Comparison of ENCODE assay signal across 8 cellular contexts in the genomic region with DNA sequence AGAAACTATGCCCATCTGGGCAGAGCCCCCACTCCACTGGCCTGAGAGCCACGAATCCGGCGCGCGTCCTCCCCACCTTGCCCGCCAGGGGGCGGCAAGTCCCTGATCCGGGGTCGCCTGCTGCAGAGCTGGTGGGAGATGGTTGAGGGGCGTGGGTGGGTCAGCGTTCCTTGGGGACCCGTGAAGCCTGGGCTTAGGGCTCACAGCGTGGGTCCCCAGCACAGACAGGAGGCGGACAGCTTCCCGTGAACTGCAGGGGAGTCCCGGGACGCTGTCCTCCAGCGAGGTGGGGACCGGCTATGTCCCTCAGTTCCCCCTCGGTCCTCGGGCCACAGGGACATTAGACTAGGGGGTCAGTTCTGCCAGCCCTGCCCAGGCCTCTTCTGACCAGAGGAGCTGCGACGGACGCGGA. TPM values are rescaled to one million over a fixed set of nuclear protein-coding genes. Genes with fewer than 3 reads are reported as not detected.
A peak's percentile ranks its signal among the peaks of the same experiment; 100 is the strongest.
DNase-seq lines count a peak whose midpoint lies in the region; ATAC-seq, FAIRE-seq and TF ChIP-seq lines count a peak whose summit lies in the region.

No MANE protein-coding gene starts in this region.

- peaks cover 6 to 18% (median 10%) of the 10 kb centered on the region in 3 donors for H3K27me3 Mint-ChIP-seq in CD14-positive monocyte (ENCODE audit: low read depth in 3 of 3)
- peaks cover 3% of the 10 kb centered on the region for H3K27me3 Mint-ChIP-seq in endothelial cell (ENCODE audit: unreplicated experiment)
- peaks cover 7% of the 10 kb centered on the region for H3K27me3 Mint-ChIP-seq in mesothelial cell of epicardium (ENCODE audit: low read depth)

- H3K36me3 Mint-ChIP-seq in CD14-positive monocyte (peaks cover 2 to 7% of the 10 kb centered on the region in 2 donors), endothelial cell (ENCODE audit: low read depth, unreplicated experiment) (peaks cover under 1% of the 10 kb centered on the region), mesothelial cell of epicardium (no peaks in the 10 kb centered on the region)

- H3K27ac Mint-ChIP-seq in CD14-positive monocyte (peak overlapping the region; percentile 82 to 96 (median 92)), endothelial cell (ENCODE audit: unreplicated experiment) (no peak overlapping the region), mesothelial cell of epicardium (peak overlapping the region; percentile 96)

- ATAC-seq in HG03432 (IDR thresholded peaks at IDR 0.05; ENCODE audit: unreplicated experiment): peak; percentile 66

- FAIRE-seq in GM19239 (lab: Jason Lieb, UNC): no peak

- H3K9me3 Mint-ChIP-seq in CD14-positive monocyte (no peaks in the 10 kb centered on the region), endothelial cell (ENCODE audit: unreplicated experiment) (no peaks in the 10 kb centered on the region), mesothelial cell of epicardium (no peaks in the 10 kb centered on the region)

- DNase-seq in CD14-positive monocyte (ENCODE audit: low spot score) (peak; percentile 69), GM19239 (ENCODE audit: insufficient read length, low spot score) (peak; percentile 78), NCI-H82 treated with DMSO at 0.1 percent for 48 hours (lab: John Stamatoyannopoulos, UW; ENCODE audit: unreplicated experiment) (peak; percentile 36), endothelial cell (ENCODE audit: low spot score) (peak; percentile 94), mesothelial cell of epicardium (ENCODE audit: low spot score in 2 of 2, unreplicated experiment in 2 of 2) (peak; percentile 77 to 95)
- peak; percentile 51 for DNase-seq in activated CD8-positive, alpha-beta memory T cell treated with anti-CD3 and anti-CD28 coated beads, Interleukin-2, amount 50 U/mL, for 24 hours (ENCODE audit: extremely low read depth)
- peak; percentile 79 to 80 for DNase-seq in stimulated activated CD8-positive, alpha-beta memory T cell treated with anti-CD3 and anti-CD28 coated beads, Interleukin-2, amount 100 ng/mL, for 48 hours (ENCODE audit: low read depth in 2 of 2)

- H3K4me3 Mint-ChIP-seq in CD14-positive monocyte (peak overlapping the region; percentile 94 to 96), endothelial cell (ENCODE audit: unreplicated experiment) (peak overlapping the region; percentile 94), mesothelial cell of epicardium (peak overlapping the region; percentile 92)

- intact Hi-C loops in CD14-positive monocyte (cut with micrococcal nuclease): loop anchor here (5.0 kb wide), 2 partner anchors 33 to 147 kb away; partner anchors contain the start of genes GNB2 (in 1 of the 2) and SLC12A9 (in 1 of the 2)

- peaks cover 18% of the 10 kb centered on the region for H3K4me1 Mint-ChIP-seq in CD14-positive monocyte
- peaks cover 12% of the 10 kb centered on the region for H3K4me1 Mint-ChIP-seq in endothelial cell (ENCODE audit: unreplicated experiment)
- H3K4me1 Mint-ChIP-seq in mesothelial cell of epicardium: peaks cover 12% of the 10 kb centered on the region

- peak; percentile 99 for TF ChIP-seq CTCF in CD14-positive monocyte (IDR thresholded peaks at IDR 0.05)
- TF ChIP-seq CTCF in endothelial cell (IDR thresholded peaks at IDR 0.05; ENCODE audit: unreplicated experiment): peak; percentile 98
- peak; percentile 98 for TF ChIP-seq CTCF in mesothelial cell of epicardium (IDR thresholded peaks at IDR 0.05; ENCODE audit: unreplicated experiment)

RNA-seq across cellular contexts. Expression of gene POP7, which starts 0.6 kb away (rescaled TPM):
- polyA plus RNA-seq in CD14-positive monocyte: 10 to 100 TPM; 41.6 to 48.5 TPM
- total RNA-seq in endothelial cell (ENCODE audit: unreplicated experiment) (30.6 TPM), mesothelial cell of epicardium (26.0 to 27.2 TPM (median 26.6 TPM) in 3 replicates)

RNA-seq across cellular contexts. Expression of gene GIGYF1, which starts 11.3 kb away (rescaled TPM):
- under 1 TPM; 0.30 to 0.34 TPM for polyA plus RNA-seq in CD14-positive monocyte
- total RNA-seq in endothelial cell (ENCODE audit: unreplicated experiment): 70.6 TPM
- total RNA-seq in mesothelial cell of epicardium: 98.5 to 99.2 TPM (median 99.1 TPM) in 3 replicates

RNA-seq across cellular contexts. Expression of gene EPO, which starts 14.9 kb away (rescaled TPM):
- polyA plus RNA-seq in CD14-positive monocyte: not detected
- 0.33 TPM for total RNA-seq in endothelial cell (ENCODE audit: unreplicated experiment)
- 0.16 to 0.27 TPM in 2 of 3 replicates, not detected in the other for total RNA-seq in mesothelial cell of epicardium

RNA-seq across cellular contexts. Expression of gene ZAN, which starts 28.0 kb away (rescaled TPM):
- polyA plus RNA-seq in CD14-positive monocyte: not detected
- total RNA-seq in endothelial cell (ENCODE audit: unreplicated experiment) (0.05 TPM), mesothelial cell of epicardium (not detected in 3 replicates)

RNA-seq across cellular contexts. Expression of gene GNB2, which starts 31.8 kb away (rescaled TPM):
- polyA plus RNA-seq in CD14-positive monocyte: 10 to 100 TPM; 90.0 to 94.6 TPM
- total RNA-seq in endothelial cell (ENCODE audit: unreplicated experiment) (336 TPM), mesothelial cell of epicardium (173 to 178 TPM (median 174 TPM) in 3 replicates)

Comparison
In these comparisons a context has a peak if more than half of its experiments do, and no peak if none do; other contexts are left out.
1. Peak in every context shown above with its lines: DNase-seq and ATAC-seq.
2. DNase-seq: peak in every context shown above with its lines; median percentile 94 in endothelial cell; 86 in mesothelial cell of epicardium; 80 in stimulated activated CD8-positive, alpha-beta memory T cell treated with anti-CD3 and anti-CD28 coated beads, Interleukin-2, amount 100 ng/mL, for 48 hours; 78 in GM19239; 69 in CD14-positive monocyte; 51 in activated CD8-positive, alpha-beta memory T cell treated with anti-CD3 and anti-CD28 coated beads, Interleukin-2, amount 50 U/mL, for 24 hours; 36 in NCI-H82 treated with DMSO at 0.1 percent for 48 hours.